Comparison of ENCODE assay signal across 5 cellular contexts in the genomic region with DNA sequence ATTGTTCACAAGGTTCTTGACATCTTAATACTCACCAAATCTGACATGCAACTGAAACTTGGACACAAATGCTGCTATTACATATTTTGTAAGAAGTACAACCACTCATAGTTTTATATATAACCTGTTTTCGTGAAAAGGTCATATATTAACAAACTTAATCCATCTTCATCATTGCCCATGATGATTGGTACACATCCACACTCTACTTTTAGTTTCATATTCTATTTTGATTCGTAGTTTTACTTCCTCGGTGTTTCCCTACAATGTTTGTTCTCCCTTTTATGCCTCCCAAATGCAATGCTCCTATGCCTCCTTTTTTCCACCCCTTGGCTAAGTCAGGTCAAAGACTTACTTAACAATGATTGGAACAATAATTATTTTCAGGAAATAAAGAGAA. TPM values are rescaled to one million over a fixed set of nuclear protein-coding genes. Genes with fewer than 3 reads are reported as not detected.
"Had no signal": no experiment of that assay in that cellular context is flagged by ENCODE, and none has a peak within 500 bp of the region (broad histone marks: within the 10 kb centered on the region; RNA-seq: fewer than 3 reads in every experiment).

No MANE protein-coding gene starts in this region.

RNA-seq across cellular contexts. Expression of a gene that starts 45.0 kb away (rescaled TPM):
- polyA plus RNA-seq: endothelial cell of umbilical vein, foreskin keratinocyte, immature natural killer cell, ovary, sigmoid colon had no signal
